Comparison of ENCODE assay signal across 1 cellular context in the genomic region with DNA sequence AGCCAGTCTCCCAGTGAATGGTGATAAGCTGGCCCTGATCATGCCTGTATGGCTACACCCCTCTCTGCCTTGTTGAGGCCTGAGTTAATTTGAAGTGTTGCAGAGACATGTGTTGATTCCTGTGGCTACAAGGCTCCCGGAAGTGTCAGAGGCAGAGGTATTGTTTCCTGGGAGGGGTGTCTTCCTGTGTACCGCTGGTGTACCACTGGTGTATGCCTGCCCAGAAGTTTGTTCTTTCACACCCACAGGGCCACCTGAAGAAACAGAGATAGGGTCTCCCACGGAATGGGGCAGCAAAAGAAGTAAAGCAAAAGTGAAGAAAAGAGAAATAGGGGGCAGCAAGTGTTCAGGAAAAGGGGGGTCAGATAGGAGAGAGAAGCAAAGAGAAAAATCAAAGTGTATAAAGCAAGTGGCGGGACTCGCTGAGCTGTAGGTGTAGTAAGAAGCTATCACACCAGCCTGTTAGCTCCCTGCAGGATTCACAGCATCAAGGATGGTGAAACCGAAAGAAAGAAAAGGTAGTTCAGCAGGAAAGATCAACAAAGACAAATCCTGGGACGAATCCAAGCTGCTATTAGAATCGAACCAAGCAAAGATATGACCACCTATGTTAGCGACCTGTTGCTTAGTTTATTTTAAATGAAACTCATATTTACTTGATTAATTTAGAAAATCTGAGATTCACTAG.
TF ChIP-seq lines count a peak whose summit lies in the region.

No MANE protein-coding gene starts in this region.

TF ChIP-seq in GM23338, 12 proteins besides CTCF, POLR2A, EP300 and RAD21 (continued from another document):
- TF ChIP-seq, protein P1, sequence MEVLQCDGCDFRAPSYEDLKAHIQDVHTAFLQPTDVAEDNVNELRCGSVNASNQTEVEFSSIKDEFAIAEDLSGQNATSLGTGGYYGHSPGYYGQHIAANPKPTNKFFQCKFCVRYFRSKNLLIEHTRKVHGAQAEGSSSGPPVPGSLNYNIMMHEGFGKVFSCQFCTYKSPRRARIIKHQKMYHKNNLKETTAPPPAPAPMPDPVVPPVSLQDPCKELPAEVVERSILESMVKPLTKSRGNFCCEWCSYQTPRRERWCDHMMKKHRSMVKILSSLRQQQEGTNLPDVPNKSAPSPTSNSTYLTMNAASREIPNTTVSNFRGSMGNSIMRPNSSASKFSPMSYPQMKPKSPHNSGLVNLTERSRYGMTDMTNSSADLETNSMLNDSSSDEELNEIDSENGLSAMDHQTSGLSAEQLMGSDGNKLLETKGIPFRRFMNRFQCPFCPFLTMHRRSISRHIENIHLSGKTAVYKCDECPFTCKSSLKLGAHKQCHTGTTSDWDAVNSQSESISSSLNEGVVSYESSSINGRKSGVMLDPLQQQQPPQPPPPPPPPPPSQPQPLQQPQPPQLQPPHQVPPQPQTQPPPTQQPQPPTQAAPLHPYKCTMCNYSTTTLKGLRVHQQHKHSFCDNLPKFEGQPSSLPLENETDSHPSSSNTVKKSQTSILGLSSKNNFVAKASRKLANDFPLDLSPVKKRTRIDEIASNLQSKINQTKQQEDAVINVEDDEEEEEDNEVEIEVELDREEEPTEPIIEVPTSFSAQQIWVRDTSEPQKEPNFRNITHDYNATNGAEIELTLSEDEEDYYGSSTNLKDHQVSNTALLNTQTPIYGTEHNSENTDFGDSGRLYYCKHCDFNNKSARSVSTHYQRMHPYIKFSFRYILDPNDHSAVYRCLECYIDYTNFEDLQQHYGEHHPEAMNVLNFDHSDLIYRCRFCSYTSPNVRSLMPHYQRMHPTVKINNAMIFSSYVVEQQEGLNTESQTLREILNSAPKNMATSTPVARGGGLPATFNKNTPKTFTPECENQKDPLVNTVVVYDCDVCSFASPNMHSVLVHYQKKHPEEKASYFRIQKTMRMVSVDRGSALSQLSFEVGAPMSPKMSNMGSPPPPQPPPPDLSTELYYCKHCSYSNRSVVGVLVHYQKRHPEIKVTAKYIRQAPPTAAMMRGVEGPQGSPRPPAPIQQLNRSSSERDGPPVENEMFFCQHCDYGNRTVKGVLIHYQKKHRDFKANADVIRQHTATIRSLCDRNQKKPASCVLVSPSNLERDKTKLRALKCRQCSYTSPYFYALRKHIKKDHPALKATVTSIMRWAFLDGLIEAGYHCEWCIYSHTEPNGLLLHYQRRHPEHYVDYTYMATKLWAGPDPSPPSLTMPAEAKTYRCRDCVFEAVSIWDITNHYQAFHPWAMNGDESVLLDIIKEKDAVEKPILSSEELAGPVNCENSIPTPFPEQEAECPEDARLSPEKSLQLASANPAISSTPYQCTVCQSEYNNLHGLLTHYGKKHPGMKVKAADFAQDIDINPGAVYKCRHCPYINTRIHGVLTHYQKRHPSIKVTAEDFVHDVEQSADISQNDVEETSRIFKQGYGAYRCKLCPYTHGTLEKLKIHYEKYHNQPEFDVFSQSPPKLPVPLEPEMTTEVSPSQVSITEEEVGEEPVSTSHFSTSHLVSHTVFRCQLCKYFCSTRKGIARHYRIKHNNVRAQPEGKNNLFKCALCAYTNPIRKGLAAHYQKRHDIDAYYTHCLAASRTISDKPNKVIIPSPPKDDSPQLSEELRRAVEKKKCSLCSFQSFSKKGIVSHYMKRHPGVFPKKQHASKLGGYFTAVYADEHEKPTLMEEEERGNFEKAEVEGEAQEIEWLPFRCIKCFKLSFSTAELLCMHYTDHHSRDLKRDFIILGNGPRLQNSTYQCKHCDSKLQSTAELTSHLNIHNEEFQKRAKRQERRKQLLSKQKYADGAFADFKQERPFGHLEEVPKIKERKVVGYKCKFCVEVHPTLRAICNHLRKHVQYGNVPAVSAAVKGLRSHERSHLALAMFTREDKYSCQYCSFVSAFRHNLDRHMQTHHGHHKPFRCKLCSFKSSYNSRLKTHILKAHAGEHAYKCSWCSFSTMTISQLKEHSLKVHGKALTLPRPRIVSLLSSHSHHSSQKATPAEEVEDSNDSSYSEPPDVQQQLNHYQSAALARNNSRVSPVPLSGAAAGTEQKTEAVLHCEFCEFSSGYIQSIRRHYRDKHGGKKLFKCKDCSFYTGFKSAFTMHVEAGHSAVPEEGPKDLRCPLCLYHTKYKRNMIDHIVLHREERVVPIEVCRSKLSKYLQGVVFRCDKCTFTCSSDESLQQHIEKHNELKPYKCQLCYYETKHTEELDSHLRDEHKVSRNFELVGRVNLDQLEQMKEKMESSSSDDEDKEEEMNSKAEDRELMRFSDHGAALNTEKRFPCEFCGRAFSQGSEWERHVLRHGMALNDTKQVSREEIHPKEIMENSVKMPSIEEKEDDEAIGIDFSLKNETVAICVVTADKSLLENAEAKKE (CRISPR knock-in tag; IDR thresholded peaks at IDR 0.05) = no peak
- TF ChIP-seq EZH2phosphoT487 (IDR thresholded peaks at IDR 0.05; ENCODE audit: unreplicated experiment) (no peak), EZH2 (IDR thresholded peaks at IDR 0.05; ENCODE audit: low read depth, unreplicated experiment) (no peak), CREB1 (CRISPR knock-in tag; IDR thresholded peaks at IDR 0.05; ENCODE audit: low read depth) (no peak), JUNB (IDR thresholded peaks at IDR 0.05; ENCODE audit: unreplicated experiment) (no peak), POLR2AphosphoS5 (IDR thresholded peaks at IDR 0.05; ENCODE audit: low read depth) (no peak), STAT1 (IDR thresholded peaks at IDR 0.05; ENCODE audit: unreplicated experiment) (no peak), ZNF331 (CRISPR knock-in tag; IDR thresholded peaks at IDR 0.05; ENCODE audit: low read depth) (no peak)
- TF ChIP-seq, protein P2, sequence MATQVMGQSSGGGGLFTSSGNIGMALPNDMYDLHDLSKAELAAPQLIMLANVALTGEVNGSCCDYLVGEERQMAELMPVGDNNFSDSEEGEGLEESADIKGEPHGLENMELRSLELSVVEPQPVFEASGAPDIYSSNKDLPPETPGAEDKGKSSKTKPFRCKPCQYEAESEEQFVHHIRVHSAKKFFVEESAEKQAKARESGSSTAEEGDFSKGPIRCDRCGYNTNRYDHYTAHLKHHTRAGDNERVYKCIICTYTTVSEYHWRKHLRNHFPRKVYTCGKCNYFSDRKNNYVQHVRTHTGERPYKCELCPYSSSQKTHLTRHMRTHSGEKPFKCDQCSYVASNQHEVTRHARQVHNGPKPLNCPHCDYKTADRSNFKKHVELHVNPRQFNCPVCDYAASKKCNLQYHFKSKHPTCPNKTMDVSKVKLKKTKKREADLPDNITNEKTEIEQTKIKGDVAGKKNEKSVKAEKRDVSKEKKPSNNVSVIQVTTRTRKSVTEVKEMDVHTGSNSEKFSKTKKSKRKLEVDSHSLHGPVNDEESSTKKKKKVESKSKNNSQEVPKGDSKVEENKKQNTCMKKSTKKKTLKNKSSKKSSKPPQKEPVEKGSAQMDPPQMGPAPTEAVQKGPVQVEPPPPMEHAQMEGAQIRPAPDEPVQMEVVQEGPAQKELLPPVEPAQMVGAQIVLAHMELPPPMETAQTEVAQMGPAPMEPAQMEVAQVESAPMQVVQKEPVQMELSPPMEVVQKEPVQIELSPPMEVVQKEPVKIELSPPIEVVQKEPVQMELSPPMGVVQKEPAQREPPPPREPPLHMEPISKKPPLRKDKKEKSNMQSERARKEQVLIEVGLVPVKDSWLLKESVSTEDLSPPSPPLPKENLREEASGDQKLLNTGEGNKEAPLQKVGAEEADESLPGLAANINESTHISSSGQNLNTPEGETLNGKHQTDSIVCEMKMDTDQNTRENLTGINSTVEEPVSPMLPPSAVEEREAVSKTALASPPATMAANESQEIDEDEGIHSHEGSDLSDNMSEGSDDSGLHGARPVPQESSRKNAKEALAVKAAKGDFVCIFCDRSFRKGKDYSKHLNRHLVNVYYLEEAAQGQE (IDR thresholded peaks at IDR 0.05; ENCODE audit: unreplicated experiment) = no peak
